8 cellular contexts compared by ENCODE assay signal in genomic region chr3:50235716-50236483, GRCh38. TPM values are rescaled to one million over a fixed set of nuclear protein-coding genes. Genes with fewer than 3 reads are reported as not detected.
A peak's percentile ranks its signal among the peaks of the same experiment; 100 is the strongest.
DNase-seq lines count a peak whose midpoint lies in the region; ATAC-seq lines count a peak whose summit lies in the region.

TSS of gene GNAI2 (plus strand) at chr3:50236204. CDS start at chr3:50236336, 132 bp downstream.

- H3K4me1 Mint-ChIP-seq in natural killer cell treated with Interleukin-12 subunit alpha and Interleukin-12 subunit beta and Interleukin-15 and Interleukin-18, amount 100 ng/mL, for 72 hours (ENCODE audit: low read depth in 2 of 2), result peaks cover 17 to 37% of the 10 kb centered on the region in 2 donors

- H3K36me3 ChIP-seq in H7 (replicated peaks; ENCODE audit: control insufficient read depth, insufficient read depth, low read length), result no peaks in the 10 kb centered on the region; the same call in 1 of the 2 replicates

- H3K9me3 Mint-ChIP-seq in natural killer cell treated with Interleukin-12 subunit alpha and Interleukin-12 subunit beta and Interleukin-15 and Interleukin-18, amount 100 ng/mL, for 72 hours, result no peaks in the 10 kb centered on the region

- no peaks in the 10 kb centered on the region for H3K36me3 Mint-ChIP-seq in natural killer cell treated with Interleukin-12 subunit alpha and Interleukin-12 subunit beta and Interleukin-15 and Interleukin-18, amount 100 ng/mL, for 72 hours

- H3K27ac Mint-ChIP-seq in natural killer cell treated with Interleukin-12 subunit alpha and Interleukin-12 subunit beta and Interleukin-15 and Interleukin-18, amount 100 ng/mL, for 72 hours, result peak within 1 kb of the TSS; percentile 97 to 99

- no peaks in the 10 kb centered on the region for H3K27me3 ChIP-seq in H7 (ENCODE audit: control insufficient read depth, insufficient read depth, low read length)

- peak within 1 kb of the TSS; percentile 95 for H3K4me3 Mint-ChIP-seq in natural killer cell treated with Interleukin-12 subunit alpha and Interleukin-12 subunit beta and Interleukin-15 and Interleukin-18, amount 100 ng/mL, for 72 hours

- DNase-seq in ELF-1 (ENCODE audit: low read depth, low spot score) (peak; percentile 100), H7 (peak; percentile 100), M059J (ENCODE audit: low read depth) (peak; percentile 97), SHP77 (lab: John Stamatoyannopoulos, UW) (peak; percentile 97), fibroblast of peridontal ligament (ENCODE audit: extremely low read depth) (peak; percentile 95)
- DNase-seq in activated effector memory CD4-positive, alpha-beta T cell treated with Interleukin-2 at 50 U/mL for 16 hours, result peak; percentile 100
- DNase-seq in natural killer cell treated with Interleukin-12 subunit alpha and Interleukin-12 subunit beta and Interleukin-15 and Interleukin-18, amount 100 ng/mL, for 72 hours (ENCODE audit: low spot score), result peak; percentile 99
- peak; percentile 99 for DNase-seq in stimulated activated naive CD8-positive, alpha-beta T cell treated with anti-CD3 and anti-CD28 coated beads, Interleukin-15, Interleukin-2, amounts not matched to agents 100 U/mL and 50 U/mL, for 24 hours

- H3K27me3 Mint-ChIP-seq in natural killer cell treated with Interleukin-12 subunit alpha and Interleukin-12 subunit beta and Interleukin-15 and Interleukin-18, amount 100 ng/mL, for 72 hours, result no peaks in the 10 kb centered on the region

- ATAC-seq in natural killer cell treated with Interleukin-12 subunit alpha and Interleukin-12 subunit beta and Interleukin-15 and Interleukin-18, amount 100 ng/mL, for 72 hours, result peak; percentile 95 to 96
- ATAC-seq in stimulated activated naive CD8-positive, alpha-beta T cell treated with anti-CD3 and anti-CD28 coated beads, Interleukin-15, Interleukin-2, amounts not matched to agents 100 U/mL and 50 U/mL, for 24 hours, result peak; percentile 95

- peak within 1 kb of the TSS; percentile 52 for H3K4me3 ChIP-seq in H7 (ENCODE audit: insufficient read depth, low read depth, low read length)

RNA-seq across cellular contexts. Expression of gene GNAI2, which starts in this region (rescaled TPM):
- 204 and 246 TPM in 2 replicates for total RNA-seq in H7 (2014; rRNA removed; shearing (Covaris generic))
- 232 and 259 TPM in 2 replicates for total RNA-seq in M059J (2014; rRNA removed; shearing (Covaris generic))
- 100 to 1,000 TPM; 331 to 413 TPM for total RNA-seq in natural killer cell treated with Interleukin-12 subunit alpha and Interleukin-12 subunit beta and Interleukin-15 and Interleukin-18, amount 100 ng/mL, for 72 hours

Comparison
In these comparisons a context has a peak if more than half of its experiments do, and no peak if none do; other contexts are left out.
1. Peak in every context shown above with its lines: DNase-seq, ATAC-seq and H3K4me3 ChIP-seq.